In the genomic region with DNA sequence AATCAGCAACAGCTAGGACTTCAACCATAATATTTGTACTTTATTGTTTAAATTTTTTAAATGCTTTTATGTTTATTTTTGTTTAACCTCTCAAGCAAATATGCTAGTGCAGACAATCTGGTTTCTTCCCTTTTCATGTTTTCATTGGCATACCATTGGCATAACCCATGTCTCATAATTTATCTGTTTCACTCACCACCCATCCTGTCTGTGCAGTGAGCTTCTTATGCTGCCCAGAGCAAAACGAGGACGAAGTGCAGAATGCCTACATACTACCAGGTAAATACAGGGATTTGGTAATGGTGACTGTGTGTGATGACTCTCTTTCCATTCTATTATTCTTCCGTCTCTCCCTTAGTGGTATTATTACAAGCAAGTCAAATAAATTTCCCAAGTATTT, we compare ENCODE assay signal across 1 cellular context.
TF ChIP-seq lines count a peak whose summit lies in the region.

No MANE protein-coding gene starts in this region.

TF ChIP-seq in SK-N-SH treated with all-trans-retinoic acid at 6 μM for 48 hours, 23 proteins besides CTCF, POLR2A, EP300 and RAD21 (continued from another document):
- no peak for TF ChIP-seq RARB (CRISPR knock-in tag; IDR thresholded peaks at IDR 0.05)
- TF ChIP-seq, protein P1, sequence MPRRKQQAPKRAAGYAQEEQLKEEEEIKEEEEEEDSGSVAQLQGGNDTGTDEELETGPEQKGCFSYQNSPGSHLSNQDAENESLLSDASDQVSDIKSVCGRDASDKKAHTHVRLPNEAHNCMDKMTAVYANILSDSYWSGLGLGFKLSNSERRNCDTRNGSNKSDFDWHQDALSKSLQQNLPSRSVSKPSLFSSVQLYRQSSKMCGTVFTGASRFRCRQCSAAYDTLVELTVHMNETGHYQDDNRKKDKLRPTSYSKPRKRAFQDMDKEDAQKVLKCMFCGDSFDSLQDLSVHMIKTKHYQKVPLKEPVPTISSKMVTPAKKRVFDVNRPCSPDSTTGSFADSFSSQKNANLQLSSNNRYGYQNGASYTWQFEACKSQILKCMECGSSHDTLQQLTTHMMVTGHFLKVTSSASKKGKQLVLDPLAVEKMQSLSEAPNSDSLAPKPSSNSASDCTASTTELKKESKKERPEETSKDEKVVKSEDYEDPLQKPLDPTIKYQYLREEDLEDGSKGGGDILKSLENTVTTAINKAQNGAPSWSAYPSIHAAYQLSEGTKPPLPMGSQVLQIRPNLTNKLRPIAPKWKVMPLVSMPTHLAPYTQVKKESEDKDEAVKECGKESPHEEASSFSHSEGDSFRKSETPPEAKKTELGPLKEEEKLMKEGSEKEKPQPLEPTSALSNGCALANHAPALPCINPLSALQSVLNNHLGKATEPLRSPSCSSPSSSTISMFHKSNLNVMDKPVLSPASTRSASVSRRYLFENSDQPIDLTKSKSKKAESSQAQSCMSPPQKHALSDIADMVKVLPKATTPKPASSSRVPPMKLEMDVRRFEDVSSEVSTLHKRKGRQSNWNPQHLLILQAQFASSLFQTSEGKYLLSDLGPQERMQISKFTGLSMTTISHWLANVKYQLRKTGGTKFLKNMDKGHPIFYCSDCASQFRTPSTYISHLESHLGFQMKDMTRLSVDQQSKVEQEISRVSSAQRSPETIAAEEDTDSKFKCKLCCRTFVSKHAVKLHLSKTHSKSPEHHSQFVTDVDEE (CRISPR knock-in tag; IDR thresholded peaks at IDR 0.05) = no peak
TF ChIP-seq in SK-N-SH treated with all-trans-retinoic acid at 6 μM for 48 hours: peak in this region for 1.
